ENCODE assay signal across 8 cellular contexts in the genomic region with DNA sequence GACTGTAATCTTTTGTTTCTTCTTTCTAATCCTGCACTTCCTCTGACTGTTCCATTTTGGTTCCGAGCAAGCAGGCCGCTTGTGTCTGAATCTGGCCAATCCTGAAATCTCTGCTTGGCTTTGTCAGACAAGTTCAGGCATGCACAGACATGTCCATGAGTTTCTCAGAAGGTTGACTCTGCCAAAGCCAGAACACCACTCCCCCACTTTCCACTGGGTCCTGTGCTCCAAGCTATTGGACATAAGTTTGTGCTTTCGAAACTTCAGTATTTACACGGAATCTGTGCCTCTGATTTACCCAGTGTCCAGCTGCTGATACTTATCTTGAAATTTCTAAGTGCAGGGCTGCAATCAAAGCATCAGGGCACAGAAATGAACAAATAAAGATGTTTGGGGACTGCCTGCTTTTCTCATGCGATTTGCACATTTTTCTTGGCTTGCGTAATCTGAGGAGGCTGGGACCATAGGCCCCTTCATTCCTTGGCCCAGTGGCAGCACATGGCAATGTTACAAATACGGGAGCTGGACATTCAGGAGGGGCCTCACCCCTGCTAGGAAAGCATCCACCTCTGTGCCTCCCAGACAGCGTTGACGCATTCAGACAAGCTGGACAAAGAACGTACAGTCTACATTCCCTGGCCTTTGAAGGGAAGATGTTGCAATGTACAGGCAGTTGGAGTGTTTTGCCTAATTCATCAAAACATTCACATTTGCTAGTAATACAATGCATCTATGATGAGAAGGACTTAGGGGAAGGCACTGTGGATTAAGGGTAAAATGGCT.
DNase-seq lines count a peak whose midpoint lies in the region; ATAC-seq lines count a peak whose summit lies in the region.

No MANE protein-coding gene starts in this region.

- no peak overlapping the region for H3K4me3 ChIP-seq in MG63

- H3K36me3 ChIP-seq in MG63, result no peaks in the 10 kb centered on the region

- no peaks in the 10 kb centered on the region for H3K27me3 ChIP-seq in MG63

- peak; percentile 94 for DNase-seq in AG08395 (ENCODE audit: low spot score)
- DNase-seq in MG63, result peak; percentile 87
- DNase-seq in myocyte (ENCODE audit: low read depth), result peak; percentile 96
- no peak for DNase-seq in cortex of kidney (lab: John Stamatoyannopoulos, UW)

- H3K9me3 ChIP-seq in MG63, result no peaks in the 10 kb centered on the region

- peak; percentile 94 for ATAC-seq in esophagus mucosa
- no peak for ATAC-seq in HG03108 (IDR thresholded peaks at IDR 0.05; ENCODE audit: unreplicated experiment)
- no peak for ATAC-seq in GM21825 (IDR thresholded peaks at IDR 0.05; ENCODE audit: unreplicated experiment)
- ATAC-seq in HG02938 (IDR thresholded peaks at IDR 0.05; ENCODE audit: unreplicated experiment), result no peak
